ENCODE assay signal across 8 cellular contexts in genomic region chr17:80219777-80220708, GRCh38. TPM values are rescaled to one million over a fixed set of nuclear protein-coding genes. Genes with fewer than 3 reads are reported as not detected.
A peak's percentile ranks its signal among the peaks of the same experiment; 100 is the strongest.
DNase-seq lines count a peak whose midpoint lies in the region; ATAC-seq and TF ChIP-seq lines count a peak whose summit lies in the region.

SGSH (minus strand) TSS chr17:80220333; CDS start chr17:80220313, 20 bp downstream.
SLC26A11 (plus strand) TSS chr17:80220427; CDS start chr17:80221561, 1,134 bp downstream.

- no peak within 1 kb of the TSS for H3K27ac ChIP-seq in PC-9

- peak within 1 kb of the TSS; percentile 80 for H2AFZ ChIP-seq in PC-9

- peak; percentile 35 to 66 for DNase-seq in PC-9
- peak; percentile 41 for DNase-seq in activated T-helper 2 cell treated with anti-CD3 and anti-CD28 coated beads, Interferon-gamma antibody, Interleukin-2, Interleukin-4, amounts not matched to agents 10 μg/mL and 5 μg/mL and 100 μg/mL, durations not matched to agents 14 hours and 24 hours and 36 hours (ENCODE audit: low spot score)
- DNase-seq in fibroblast of peridontal ligament (ENCODE audit: extremely low read depth) = peak; percentile 32
- DNase-seq in natural killer cell treated with Interleukin-12 subunit alpha and Interleukin-12 subunit beta and Interleukin-15 and Interleukin-18, amount 100 ng/mL, for 72 hours (ENCODE audit: low spot score) = no peak
- DNase-seq in stimulated activated naive CD8-positive, alpha-beta T cell treated with anti-CD3 and anti-CD28 coated beads, Interleukin-15, amount 100 ng/mL, for 72 hours = peak; percentile 55 to 65
- no peak for DNase-seq in NK-92 treated with Interleukin-12 subunit alpha and Interleukin-12 subunit beta, amount 100 ng/mL, for 24 hours (lab: John Stamatoyannopoulos, UW)

- TF ChIP-seq CTCF in PC-9 (conservative IDR thresholded peaks at IDR 0.05) = no peak

- no peaks in the 10 kb centered on the region for H3F3A ChIP-seq in PC-9 (ENCODE audit: insufficient read depth, low read depth)

- TSS peak; percentile 43 for BruUV-seq in PC-9 (replicated peaks; lab: Mats Ljungman, UMichigan)

- intact Hi-C loops in PC-9 (cut with micrococcal nuclease; ENCODE audit: unreplicated experiment) = loop anchor here (1.0 kb wide), 2 partner anchors 34 to 73 kb away; partner anchors contain the start of gene EIF4A3
- intact Hi-C loops in activated T-helper 2 cell treated with anti-CD3 and anti-CD28 coated beads, Interferon-gamma antibody, Interleukin-2, Interleukin-4, amounts not matched to agents 10 μg/mL and 5 μg/mL and 100 μg/mL, durations not matched to agents 14 hours and 24 hours and 36 hours (cut with micrococcal nuclease) = loop anchor here (2.0 to 5.0 kb wide), 2 partner anchors 35 to 47 kb away; no protein-coding TSS in a partner anchor

- peak within 1 kb of the TSS; percentile 87 for H3K4me3 Mint-ChIP-seq in activated T-helper 2 cell treated with anti-CD3 and anti-CD28 coated beads, Interferon-gamma antibody, Interleukin-2, Interleukin-4, amounts not matched to agents 10 μg/mL and 5 μg/mL and 100 μg/mL, durations not matched to agents 14 hours and 24 hours and 36 hours (ENCODE audit: low read depth)
- H3K4me3 Mint-ChIP-seq in natural killer cell treated with Interleukin-12 subunit alpha and Interleukin-12 subunit beta and Interleukin-15 and Interleukin-18, amount 100 ng/mL, for 72 hours = peak within 1 kb of the TSS; percentile 88
- H3K4me3 Mint-ChIP-seq in stimulated activated naive CD8-positive, alpha-beta T cell treated with anti-CD3 and anti-CD28 coated beads, Interleukin-15, amount 100 ng/mL, for 72 hours = peak within 1 kb of the TSS; percentile 96

- H3K4me1 ChIP-seq in PC-9 (replicated peaks; ENCODE audit: insufficient read depth) = peaks cover 6% of the 10 kb centered on the region; the same call in 1 of the 2 replicates

- peaks cover 20% of the 10 kb centered on the region for H3K36me3 Mint-ChIP-seq in activated T-helper 2 cell treated with anti-CD3 and anti-CD28 coated beads, Interferon-gamma antibody, Interleukin-2, Interleukin-4, amounts not matched to agents 10 μg/mL and 5 μg/mL and 100 μg/mL, durations not matched to agents 14 hours and 24 hours and 36 hours (ENCODE audit: low read depth)
- no peaks in the 10 kb centered on the region for H3K36me3 Mint-ChIP-seq in natural killer cell treated with Interleukin-12 subunit alpha and Interleukin-12 subunit beta and Interleukin-15 and Interleukin-18, amount 100 ng/mL, for 72 hours

- CTCF ChIA-PET in PC-9 (lab: Charles Lee) = interaction anchor here (0.8 kb wide), 1 partner anchor 60 kb away, joined by 9 read pairs; no protein-coding TSS in a partner anchor

- no peaks in the 10 kb centered on the region for H3K36me3 ChIP-seq in PC-9 (ENCODE audit: low read depth)

- H4K20me1 ChIP-seq in PC-9 (ENCODE audit: insufficient read depth) = no peaks in the 10 kb centered on the region; the same call in 1 of the 2 replicates

- H3K9me2 ChIP-seq in PC-9 (ENCODE audit: insufficient read depth) = no peaks in the 10 kb centered on the region

- no peaks in the 10 kb centered on the region for H3K9me3 ChIP-seq in PC-9 (ENCODE audit: insufficient read depth, low read depth)

- no peaks in the 10 kb centered on the region for H3K27me3 Mint-ChIP-seq in activated T-helper 2 cell treated with anti-CD3 and anti-CD28 coated beads, Interferon-gamma antibody, Interleukin-2, Interleukin-4, amounts not matched to agents 10 μg/mL and 5 μg/mL and 100 μg/mL, durations not matched to agents 14 hours and 24 hours and 36 hours (ENCODE audit: low read depth)
- H3K27me3 Mint-ChIP-seq in natural killer cell treated with Interleukin-12 subunit alpha and Interleukin-12 subunit beta and Interleukin-15 and Interleukin-18, amount 100 ng/mL, for 72 hours = no peaks in the 10 kb centered on the region
- no peaks in the 10 kb centered on the region for H3K27me3 Mint-ChIP-seq in stimulated activated naive CD8-positive, alpha-beta T cell treated with anti-CD3 and anti-CD28 coated beads, Interleukin-15, amount 100 ng/mL, for 72 hours

- H3K27ac Mint-ChIP-seq in activated T-helper 2 cell treated with anti-CD3 and anti-CD28 coated beads, Interferon-gamma antibody, Interleukin-2, Interleukin-4, amounts not matched to agents 10 μg/mL and 5 μg/mL and 100 μg/mL, durations not matched to agents 14 hours and 24 hours and 36 hours = peak within 1 kb of the TSS; percentile 83
- H3K27ac Mint-ChIP-seq in natural killer cell treated with Interleukin-12 subunit alpha and Interleukin-12 subunit beta and Interleukin-15 and Interleukin-18, amount 100 ng/mL, for 72 hours = peak within 1 kb of the TSS; percentile 80 to 83
- peak within 1 kb of the TSS; percentile 97 for H3K27ac Mint-ChIP-seq in stimulated activated naive CD8-positive, alpha-beta T cell treated with anti-CD3 and anti-CD28 coated beads, Interleukin-15, amount 100 ng/mL, for 72 hours

- no peaks in the 10 kb centered on the region for H3K9me3 Mint-ChIP-seq in activated T-helper 2 cell treated with anti-CD3 and anti-CD28 coated beads, Interferon-gamma antibody, Interleukin-2, Interleukin-4, amounts not matched to agents 10 μg/mL and 5 μg/mL and 100 μg/mL, durations not matched to agents 14 hours and 24 hours and 36 hours
- no peaks in the 10 kb centered on the region for H3K9me3 Mint-ChIP-seq in natural killer cell treated with Interleukin-12 subunit alpha and Interleukin-12 subunit beta and Interleukin-15 and Interleukin-18, amount 100 ng/mL, for 72 hours
- no peaks in the 10 kb centered on the region for H3K9me3 Mint-ChIP-seq in stimulated activated naive CD8-positive, alpha-beta T cell treated with anti-CD3 and anti-CD28 coated beads, Interleukin-15, amount 100 ng/mL, for 72 hours

- H3K4me2 ChIP-seq in PC-9 = peak within 1 kb of the TSS; percentile 96

- H3K79me2 ChIP-seq in PC-9 (ENCODE audit: low read depth) = no peaks in the 10 kb centered on the region

- ATAC-seq in HG03354 (IDR thresholded peaks at IDR 0.05; ENCODE audit: poor library complexity, severe bottlenecking, unreplicated experiment) = peak; percentile 44
- peak; percentile 63 to 65 for ATAC-seq in natural killer cell treated with Interleukin-12 subunit alpha and Interleukin-12 subunit beta and Interleukin-15 and Interleukin-18, amount 100 ng/mL, for 72 hours
- peak; percentile 61 for ATAC-seq in stimulated activated naive CD8-positive, alpha-beta T cell treated with anti-CD3 and anti-CD28 coated beads, Interleukin-15, amount 100 ng/mL, for 72 hours

- no peaks in the 10 kb centered on the region for H3K27me3 ChIP-seq in PC-9 (ENCODE audit: insufficient read depth, low read depth)

- peaks cover 24% of the 10 kb centered on the region for H3K4me1 Mint-ChIP-seq in activated T-helper 2 cell treated with anti-CD3 and anti-CD28 coated beads, Interferon-gamma antibody, Interleukin-2, Interleukin-4, amounts not matched to agents 10 μg/mL and 5 μg/mL and 100 μg/mL, durations not matched to agents 14 hours and 24 hours and 36 hours (ENCODE audit: low read depth)
- peaks cover 27 to 31% of the 10 kb centered on the region in 2 donors for H3K4me1 Mint-ChIP-seq in natural killer cell treated with Interleukin-12 subunit alpha and Interleukin-12 subunit beta and Interleukin-15 and Interleukin-18, amount 100 ng/mL, for 72 hours (ENCODE audit: low read depth in 2 of 2)
- peaks cover 43% of the 10 kb centered on the region for H3K4me1 Mint-ChIP-seq in stimulated activated naive CD8-positive, alpha-beta T cell treated with anti-CD3 and anti-CD28 coated beads, Interleukin-15, amount 100 ng/mL, for 72 hours

- TF ChIP-seq POLR2A in GM15510 (IDR thresholded peaks at IDR 0.05; ENCODE audit: borderline replicate concordance, extremely low read depth, insufficient read length) = peak; percentile 52

- POLR2A ChIA-PET in PC-9 (lab: Charles Lee; ENCODE audit: unreplicated experiment) = interaction anchor here (0.5 to 0.6 kb wide), 3 partner anchors 9 to 136 kb away, joined by 3 to 5 read pairs (median 4); no protein-coding TSS in a partner anchor

- H3K4me3 ChIP-seq in PC-9 = peak within 1 kb of the TSS; percentile 71

RNA-seq across cellular contexts. Expression of gene SGSH, which starts in this region (rescaled TPM):
- total RNA-seq in PC-9 (2021) = 28.4 and 45.4 TPM in 2 replicates
- total RNA-seq in activated T-helper 2 cell treated with anti-CD3 and anti-CD28 coated beads, Interferon-gamma antibody, Interleukin-2, Interleukin-4, amounts not matched to agents 10 μg/mL and 5 μg/mL and 100 μg/mL, durations not matched to agents 14 hours and 24 hours and 36 hours = 25.5 and 29.0 TPM in 2 replicates
- total RNA-seq in natural killer cell treated with Interleukin-12 subunit alpha and Interleukin-12 subunit beta and Interleukin-15 and Interleukin-18, amount 100 ng/mL, for 72 hours = 10 to 100 TPM in 1 of 2 donors, 1 to 10 TPM in 1; 9.9 to 32.4 TPM

RNA-seq across cellular contexts. Expression of gene SLC26A11, which starts in this region (rescaled TPM):
- total RNA-seq in PC-9 (2021) = 12.4 and 14.1 TPM in 2 replicates
- 9.7 TPM in 2 replicates for total RNA-seq in activated T-helper 2 cell treated with anti-CD3 and anti-CD28 coated beads, Interferon-gamma antibody, Interleukin-2, Interleukin-4, amounts not matched to agents 10 μg/mL and 5 μg/mL and 100 μg/mL, durations not matched to agents 14 hours and 24 hours and 36 hours
- total RNA-seq in natural killer cell treated with Interleukin-12 subunit alpha and Interleukin-12 subunit beta and Interleukin-15 and Interleukin-18, amount 100 ng/mL, for 72 hours = 10 to 100 TPM in 1 of 2 donors, 1 to 10 TPM in 1; 5.5 to 19.3 TPM

Comparison
In these comparisons a context has a peak if more than half of its experiments do, and no peak if none do; other contexts are left out.
1. DNase-seq: peak in PC-9 (2 of 2), activated T-helper 2 cell treated with anti-CD3 and anti-CD28 coated beads, Interferon-gamma antibody, Interleukin-2, Interleukin-4, amounts not matched to agents 10 μg/mL and 5 μg/mL and 100 μg/mL, durations not matched to agents 14 hours and 24 hours and 36 hours (single experiment), fibroblast of peridontal ligament (single experiment) and stimulated activated naive CD8-positive, alpha-beta T cell treated with anti-CD3 and anti-CD28 coated beads, Interleukin-15, amount 100 ng/mL, for 72 hours (2 of 2); none in natural killer cell treated with Interleukin-12 subunit alpha and Interleukin-12 subunit beta and Interleukin-15 and Interleukin-18, amount 100 ng/mL, for 72 hours (single experiment) and NK-92 treated with Interleukin-12 subunit alpha and Interleukin-12 subunit beta, amount 100 ng/mL, for 24 hours (single experiment).
2. Peak in every context shown above with its lines, with median percentiles within 50 percentile points of each other: ATAC-seq, H3K27ac Mint-ChIP-seq and H3K4me3 Mint-ChIP-seq.